Comparison of ENCODE assay signal across 8 cellular contexts in genomic region chr9:69759478-69760277, GRCh38. TPM values are rescaled to one million over a fixed set of nuclear protein-coding genes. Genes with fewer than 3 reads are reported as not detected.
DNase-seq lines count a peak whose midpoint lies in the region; ATAC-seq and TF ChIP-seq lines count a peak whose summit lies in the region.

Gene PTAR1, minus strand, starts transcription at chr9:69760011. Its CDS starts 73 bp downstream, at chr9:69759938.

- no peak for TF ChIP-seq CTCF in GM10248 (IDR thresholded peaks at IDR 0.05; ENCODE audit: control extremely low read depth, extremely low read depth, low read depth, missing control alignments)
- no peak for TF ChIP-seq CTCF in suprapubic skin (IDR thresholded peaks at IDR 0.05)

- peak; percentile 88 for DNase-seq in GM10248 (ENCODE audit: extremely low spot score)
- peak; percentile 75 for DNase-seq in NCI-H1048 (lab: John Stamatoyannopoulos, UW)
- DNase-seq in glomerular endothelial cell (ENCODE audit: extremely low read depth, low read depth, low spot score): peak; percentile 36
- DNase-seq in occipital lobe (lab: John Stamatoyannopoulos, UW): peak; percentile 82
- peak; percentile 91 to 95 for DNase-seq in suprapubic skin (ENCODE audit: low spot score in 2 of 2)

- peak within 1 kb of the TSS; percentile 98 for H3K27ac ChIP-seq in suprapubic skin

- no peaks in the 10 kb centered on the region for H3K9me3 Mint-ChIP-seq in activated naive CD4-positive, alpha-beta T cell treated with anti-CD3 and anti-CD28 coated beads, Interleukin-2, amount 50 U/mL, for 24 hours

- peak within 1 kb of the TSS; percentile 81 for H3K4me3 ChIP-seq in suprapubic skin

- ATAC-seq in HG02588 (IDR thresholded peaks at IDR 0.05; ENCODE audit: unreplicated experiment): peak; percentile 91
- peak; percentile 87 for ATAC-seq in SK-N-SH treated with all-trans-retinoic acid at 6 μM for 48 hours

- no peaks in the 10 kb centered on the region for H3K36me3 ChIP-seq in suprapubic skin

- H3K27me3 Mint-ChIP-seq in activated naive CD4-positive, alpha-beta T cell treated with anti-CD3 and anti-CD28 coated beads, Interleukin-2, amount 50 U/mL, for 24 hours: no peaks in the 10 kb centered on the region

- POLR2A ChIA-PET in GM10248 (lab: Yijun Ruan, JAX): no interaction called here

- peaks cover 10% of the 10 kb centered on the region for H3K36me3 Mint-ChIP-seq in activated naive CD4-positive, alpha-beta T cell treated with anti-CD3 and anti-CD28 coated beads, Interleukin-2, amount 50 U/mL, for 24 hours

- no peaks in the 10 kb centered on the region for H3K9me3 ChIP-seq in suprapubic skin

- H3K4me3 Mint-ChIP-seq in activated naive CD4-positive, alpha-beta T cell treated with anti-CD3 and anti-CD28 coated beads, Interleukin-2, amount 50 U/mL, for 24 hours: peak within 1 kb of the TSS; percentile 99

- peak; percentile 29 to 55 for TF ChIP-seq POLR2A in suprapubic skin (IDR thresholded peaks at IDR 0.05)

- TF ChIP-seq EP300 in suprapubic skin (IDR thresholded peaks at IDR 0.05): no peak

- H3K4me1 Mint-ChIP-seq in activated naive CD4-positive, alpha-beta T cell treated with anti-CD3 and anti-CD28 coated beads, Interleukin-2, amount 50 U/mL, for 24 hours: peaks cover 38% of the 10 kb centered on the region

- H3K27me3 ChIP-seq in suprapubic skin: no peaks in the 10 kb centered on the region

- CTCF ChIA-PET in GM10248 (lab: Yijun Ruan, JAX): no interaction called here

- H3K27ac Mint-ChIP-seq in activated naive CD4-positive, alpha-beta T cell treated with anti-CD3 and anti-CD28 coated beads, Interleukin-2, amount 50 U/mL, for 24 hours: peak within 1 kb of the TSS; percentile 95

- H3K4me1 ChIP-seq in suprapubic skin: peaks cover 21% of the 10 kb centered on the region

- under 1% methylated on average over 75 of the region's 95 CpGs for WGBS in suprapubic skin

TF ChIP-seq in SK-N-SH treated with all-trans-retinoic acid at 6 μM for 48 hours, 23 proteins besides CTCF, POLR2A, EP300 and RAD21:
- TF ChIP-seq CSDC2 (CRISPR knock-in tag; IDR thresholded peaks at IDR 0.05) (peak; percentile 45; the same call in 1 of the 2 replicates), RARB (CRISPR knock-in tag; IDR thresholded peaks at IDR 0.05) (no peak), ISL1 (CRISPR knock-in tag; IDR thresholded peaks at IDR 0.05) (no peak), ZNF70 (CRISPR knock-in tag; IDR thresholded peaks at IDR 0.05) (no peak), CREB5 (CRISPR knock-in tag; IDR thresholded peaks at IDR 0.05; ENCODE audit: low read depth) (no peak), BACH2 (CRISPR knock-in tag; IDR thresholded peaks at IDR 0.05; ENCODE audit: borderline replicate concordance) (no peak), ZC3H10 (CRISPR knock-in tag; IDR thresholded peaks at IDR 0.05) (no peak), SNAI2 (CRISPR knock-in tag; IDR thresholded peaks at IDR 0.05) (0 out of 2 replicates have a peak, but pooled peaks have one; percentile 59), TSHZ2 (CRISPR knock-in tag; IDR thresholded peaks at IDR 0.05) (no peak)

RNA-seq across cellular contexts. Expression of gene PTAR1, which starts in this region (rescaled TPM):
- 33.0 and 47.5 TPM in 2 replicates for total RNA-seq in glomerular endothelial cell
- total RNA-seq in occipital lobe: 94.5 TPM
- 100 to 1,000 TPM in 1 of 4 donors, 10 to 100 TPM in 3; 44.3 to 108 (median 54.6) TPM for total RNA-seq in suprapubic skin

Comparison
In these comparisons a context has a peak if more than half of its experiments do, and no peak if none do; other contexts are left out.
1. Peak in every context shown above with its lines: DNase-seq, ATAC-seq, H3K4me3 ChIP-seq and H3K27ac ChIP-seq.
2. DNase-seq: peak in every context shown above with its lines; median percentile 93 in suprapubic skin; 88 in GM10248; 82 in occipital lobe; 75 in NCI-H1048; 36 in glomerular endothelial cell.